In genomic region chr10:120131183-120131582, GRCh38 we compare ENCODE assay signal across 13 cellular contexts.
DNase-seq lines count a peak whose midpoint lies in the region; ATAC-seq and TF ChIP-seq lines count a peak whose summit lies in the region.
"Had no signal": no experiment of that assay in that cellular context is flagged by ENCODE, and none has a peak within 500 bp of the region (broad histone marks: within the 10 kb centered on the region; RNA-seq: fewer than 3 reads in every experiment).

No MANE protein-coding gene starts in this region.

- H3K36me3 Mint-ChIP-seq in WTC11 = no peaks in the 10 kb centered on the region; the same call in 1 of the 2 replicates
- H3K36me3 Mint-ChIP-seq: activated naive CD4-positive, alpha-beta T cell treated with anti-CD3 and anti-CD28 coated beads, Interleukin-2, amount 50 U/mL, for 24 hours; CD8-positive, alpha-beta T cell; memory B cell had no signal

- no peak overlapping the region for H3K4me3 Mint-ChIP-seq in WTC11
- H3K4me3 Mint-ChIP-seq: activated naive CD4-positive, alpha-beta T cell treated with anti-CD3 and anti-CD28 coated beads, Interleukin-2, amount 50 U/mL, for 24 hours; CD8-positive, alpha-beta T cell; memory B cell; stimulated activated naive B cell treated with anti-CD40 and anti-IgM and Interleukin-4, amounts not matched to agents 10 μg/mL and 1 μg/mL and 100 μg/mL, for 72 hours had no signal

- H3K27me3 Mint-ChIP-seq in WTC11 (ENCODE audit: low read depth) = no peaks in the 10 kb centered on the region

- peaks cover 6% of the 10 kb centered on the region for H3K9me3 Mint-ChIP-seq in WTC11
- H3K9me3 Mint-ChIP-seq: CD8-positive, alpha-beta T cell had no signal

- DNase-seq in AG08396 (ENCODE audit: low spot score) (peak; percentile 7), HuH-7 (ENCODE audit: low spot score) (peak; percentile 8), WTC11 (ENCODE audit: low spot score) (peak; percentile 83), iPS DF 4.7 (ENCODE audit: extremely low read depth, low spot score) (peak; percentile 44), NCI-H1436 (lab: John Stamatoyannopoulos, UW) (no peak), NCI-H510A (lab: John Stamatoyannopoulos, UW) (no peak)
- DNase-seq: CD8-positive, alpha-beta T cell; NCI-H748 treated with DMSO at 0.1 percent for 48 hours; stimulated activated naive B cell treated with anti-CD40 and anti-IgM and Interleukin-4, amounts not matched to agents 10 μg/mL and 1 μg/mL and 100 μg/mL, for 72 hours had no signal

- CTCF ChIA-PET in WTC11 (lab: Charles Lee) = no interaction called here

- ATAC-seq in WTC11 = peak; percentile 60
- ATAC-seq in HG02763 (IDR thresholded peaks at IDR 0.05; ENCODE audit: unreplicated experiment) = no peak
- ATAC-seq in GM18511 (IDR thresholded peaks at IDR 0.05; ENCODE audit: unreplicated experiment) = no peak
- ATAC-seq: CD8-positive, alpha-beta T cell; stimulated activated naive B cell treated with anti-CD40 and anti-IgM and Interleukin-4, amounts not matched to agents 10 μg/mL and 1 μg/mL and 100 μg/mL, for 72 hours had no signal

- no peak for TF ChIP-seq CTCF in WTC11 (IDR thresholded peaks at IDR 0.05)

- peaks cover 31% of the 10 kb centered on the region for H3K4me1 Mint-ChIP-seq in WTC11
- H3K4me1 Mint-ChIP-seq: activated naive CD4-positive, alpha-beta T cell treated with anti-CD3 and anti-CD28 coated beads, Interleukin-2, amount 50 U/mL, for 24 hours; memory B cell; stimulated activated naive B cell treated with anti-CD40 and anti-IgM and Interleukin-4, amounts not matched to agents 10 μg/mL and 1 μg/mL and 100 μg/mL, for 72 hours had no signal

- H3K27ac Mint-ChIP-seq in WTC11 = no peak overlapping the region; the same call in 1 of the 2 replicates
- H3K27ac Mint-ChIP-seq: activated naive CD4-positive, alpha-beta T cell treated with anti-CD3 and anti-CD28 coated beads, Interleukin-2, amount 50 U/mL, for 24 hours; CD8-positive, alpha-beta T cell; memory B cell; stimulated activated naive B cell treated with anti-CD40 and anti-IgM and Interleukin-4, amounts not matched to agents 10 μg/mL and 1 μg/mL and 100 μg/mL, for 72 hours had no signal

- POLR2A ChIA-PET in WTC11 (lab: Charles Lee) = interaction anchor here (0.8 kb wide), 1 partner anchor 120 kb away, joined by 3 read pairs; no protein-coding TSS in a partner anchor

TF ChIP-seq in WTC11, 78 proteins besides CTCF, POLR2A, EP300 and RAD21 (continues in another document):
- TF ChIP-seq HMGA2 (CRISPR knock-in tag; IDR thresholded peaks at IDR 0.05) (no peak), ERG (CRISPR knock-in tag; IDR thresholded peaks at IDR 0.05) (no peak), PRDM15 (CRISPR knock-in tag; IDR thresholded peaks at IDR 0.05) (no peak), NFE2L1 (CRISPR knock-in tag; IDR thresholded peaks at IDR 0.05) (peak; percentile 73; the same call in 1 of the 2 replicates), TEAD1 (CRISPR knock-in tag; IDR thresholded peaks at IDR 0.05) (peak; percentile 67; the same call in 1 of the 2 replicates), ARID4B (CRISPR knock-in tag; IDR thresholded peaks at IDR 0.05; ENCODE audit: borderline replicate concordance) (0 out of 2 replicates have a peak, but pooled peaks have one; percentile 62), ZNF396 (CRISPR knock-in tag; IDR thresholded peaks at IDR 0.05; ENCODE audit: borderline replicate concordance) (peak; percentile 53; the same call in 1 of the 2 replicates), KAT7 (CRISPR knock-in tag; IDR thresholded peaks at IDR 0.05; ENCODE audit: borderline replicate concordance) (no peak), JUN (CRISPR knock-in tag; IDR thresholded peaks at IDR 0.05) (0 out of 2 replicates have a peak, but pooled peaks have one; percentile 21), USF1 (CRISPR knock-in tag; IDR thresholded peaks at IDR 0.05) (peak; percentile 61; the same call in 1 of the 2 replicates), ZNF219 (CRISPR knock-in tag; IDR thresholded peaks at IDR 0.05; ENCODE audit: borderline replicate concordance) (0 out of 2 replicates have a peak, but pooled peaks have one; percentile 23), MYBL2 (CRISPR knock-in tag; IDR thresholded peaks at IDR 0.05) (0 out of 2 replicates have a peak, but pooled peaks have one; percentile 29), ZBTB21 (CRISPR knock-in tag; IDR thresholded peaks at IDR 0.05; ENCODE audit: borderline replicate concordance) (0 out of 2 replicates have a peak, but pooled peaks have one; percentile 19), ATF3 (CRISPR knock-in tag; conservative IDR thresholded peaks at IDR 0.05) (no peak), ETV6 (CRISPR knock-in tag; IDR thresholded peaks at IDR 0.05) (peak; percentile 72; the same call in 1 of the 2 replicates), ESRRA (CRISPR knock-in tag; IDR thresholded peaks at IDR 0.05; ENCODE audit: borderline replicate concordance) (no peak)

Comparison
In these comparisons a context has a peak if more than half of its experiments do, and no peak if none do; other contexts are left out.
1. DNase-seq: peak in AG08396 (single experiment), HuH-7 (single experiment), WTC11 (single experiment) and iPS DF 4.7 (single experiment); none in NCI-H1436 (single experiment) and NCI-H510A (single experiment).